ENCODE assay signal across 22 cellular contexts in the genomic region with DNA sequence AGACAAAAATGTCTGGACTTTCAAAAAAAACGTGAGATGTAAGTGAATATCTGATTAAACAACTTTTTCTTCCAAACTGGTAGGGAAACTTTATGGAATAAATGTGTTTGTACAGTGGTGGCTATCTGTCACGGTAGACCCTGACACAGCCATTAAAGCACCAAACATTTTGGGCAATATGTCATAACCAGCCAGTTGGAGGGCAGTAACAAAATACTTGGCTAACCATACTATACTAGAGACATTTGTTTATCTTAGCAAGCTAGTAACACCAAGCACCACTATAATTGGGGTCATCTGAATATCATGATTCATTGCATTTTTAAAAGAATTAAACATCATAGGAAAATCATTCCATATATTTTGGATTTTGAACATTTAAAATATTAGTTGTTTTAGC. TPM values are rescaled to one million over a fixed set of nuclear protein-coding genes. Genes with fewer than 3 reads are reported as not detected.
DNase-seq lines count a peak whose midpoint lies in the region; ATAC-seq and TF ChIP-seq lines count a peak whose summit lies in the region.
"Had no signal": no experiment of that assay in that cellular context is flagged by ENCODE, and none has a peak within 500 bp of the region (broad histone marks: within the 10 kb centered on the region; RNA-seq: fewer than 3 reads in every experiment).

No MANE protein-coding gene starts in this region.

- H3K36me3 ChIP-seq in IMR-90 (ENCODE audit: control insufficient read depth, insufficient read depth, low read length): no peaks in the 10 kb centered on the region
- H3K36me3 ChIP-seq in gastrocnemius medialis: no peaks in the 10 kb centered on the region
- H3K36me3 ChIP-seq in Karpas-422 (ENCODE audit: insufficient read depth, low read length): no peaks in the 10 kb centered on the region
- H3K36me3 ChIP-seq: BE2C had no signal

- H3K4ac ChIP-seq in IMR-90 (ENCODE audit: low read depth, low read length): no peak overlapping the region

- no peaks in the 10 kb centered on the region for H3K9me2 ChIP-seq in Karpas-422 (replicated peaks; ENCODE audit: insufficient read depth, low read length)

- TF ChIP-seq CTCF in IMR-90 (conservative IDR thresholded peaks at IDR 0.05; ENCODE audit: low read depth, low read length): no peak
- TF ChIP-seq CTCF in gastrocnemius medialis (IDR thresholded peaks at IDR 0.05 in 4 of 5, conservative IDR thresholded peaks at IDR 0.05 in 1 of 5): no peak

- no CpG with 5 or more reads among the region's 2 CpGs for WGBS in IMR-90 (ENCODE audit: extremely low coverage in 2 of 2, insufficient read length in 1 of 2), 2 experiments

- ATAC-seq in IMR-90 (ENCODE audit: low read depth) (no peak; the same call in 1 of the 2 replicates), gastrocnemius medialis (peak in 1 of 2 donors; percentile 41)
- ATAC-seq: SK-N-SH treated with all-trans-retinoic acid at 6 μM for 48 hours had no signal

- H3K27ac ChIP-seq in IMR-90 (ENCODE audit: insufficient read depth, low read length) (no peak overlapping the region), gastrocnemius medialis (peak overlapping the region; percentile 83 to 98 (median 92)), Karpas-422 (ENCODE audit: low read length) (no peak overlapping the region)

- DNase-seq in EL: peak; percentile 43
- DNase-seq in IMR-90: peak; percentile 1
- DNase-seq in astrocyte of the hippocampus (ENCODE audit: low read depth, low spot score): peak; percentile 25
- DNase-seq in gastrocnemius medialis: no peak
- no peak for DNase-seq in NCI-H524 treated with DMSO at 0.1 percent for 48 hours (lab: John Stamatoyannopoulos, UW)
- DNase-seq in activated CD4-positive, alpha-beta T cell treated with anti-CD3 and anti-CD28 coated beads for 1 hour: no peak
- DNase-seq in HuH-7.5 (ENCODE audit: low spot score): no peak
- no peak for DNase-seq in Karpas-422
- DNase-seq: BE2C; CD4-positive, alpha-beta T cell; DMS79 treated with DMSO at 0.1 percent for 48 hours; GF-D8; NCI-H1436; NCI-H2029; NCI-H82; Right ventricle myocardium superior had no signal

- H2BK15ac ChIP-seq in IMR-90 (ENCODE audit: low read depth, low read length): no peak overlapping the region

- H4K8ac ChIP-seq in IMR-90 (ENCODE audit: low read depth in 2 of 2, low read length in 2 of 2): no peak overlapping the region

- H3K79me1 ChIP-seq in IMR-90 (ENCODE audit: low read depth in 1 of 2, low read length in 2 of 2): no peaks in the 10 kb centered on the region

- no peak overlapping the region for H3K9ac ChIP-seq in IMR-90 (ENCODE audit: low read depth, low read length)
- H3K9ac ChIP-seq in Karpas-422 (ENCODE audit: low read length): no peak overlapping the region

- TF ChIP-seq POLR2A in IMR-90 (IDR thresholded peaks at IDR 0.05; ENCODE audit: low read depth, low read length) (no peak), gastrocnemius medialis (IDR thresholded peaks at IDR 0.05) (no peak)

- H2BK20ac ChIP-seq in IMR-90 (ENCODE audit: low read depth, low read length): no peak overlapping the region

- no peak overlapping the region for H2BK5ac ChIP-seq in IMR-90 (ENCODE audit: low read depth, low read length, poor library complexity, severe bottlenecking)

- no peak overlapping the region for H4K91ac ChIP-seq in IMR-90 (ENCODE audit: insufficient read depth, low read depth, low read length)

- CTCF ChIA-PET in IMR-90 (lab: Yijun Ruan, JAX): no interaction called here

- H3K4me3 ChIP-seq in IMR-90 (ENCODE audit: insufficient read depth, low read depth, low read length) (no peak overlapping the region), gastrocnemius medialis (peak overlapping the region; percentile 17 to 91 (median 44)), Karpas-422 (ENCODE audit: low read length) (no peak overlapping the region)

- H3K27me3 ChIP-seq in IMR-90 (ENCODE audit: control insufficient read depth, insufficient read depth, low read length) (no peaks in the 10 kb centered on the region), gastrocnemius medialis (no peaks in the 10 kb centered on the region), Karpas-422 (ENCODE audit: low read length) (no peaks in the 10 kb centered on the region)

- no peak overlapping the region for H3K18ac ChIP-seq in IMR-90 (ENCODE audit: low read depth, low read length)

- H3K79me2 ChIP-seq in Karpas-422 (ENCODE audit: low read length): no peaks in the 10 kb centered on the region

- H2BK120ac ChIP-seq in IMR-90 (ENCODE audit: low read depth, low read length): no peak overlapping the region

- no peak overlapping the region for H4K5ac ChIP-seq in IMR-90 (ENCODE audit: low read depth, low read length)

- H2AFZ ChIP-seq in IMR-90 (replicated peaks; ENCODE audit: low read length, poor library complexity) (no peak overlapping the region), Karpas-422 (ENCODE audit: low read length) (no peak overlapping the region)

- no peaks in the 10 kb centered on the region for H3K9me1 ChIP-seq in IMR-90 (ENCODE audit: insufficient read depth, low read length)

- no peak overlapping the region for H3K56ac ChIP-seq in IMR-90 (ENCODE audit: extremely low read depth, insufficient read depth, low read length)

- in situ Hi-C loops in IMR-90 (cut with MboI; ENCODE audit: low sequenced_read_pairs) (no loop called here), gastrocnemius medialis (cut with MboI; ENCODE audit: low sequenced_read_pairs in 4 of 4) (loop anchor here in 1 of 4 donors (10.0 kb wide), 1 partner anchor 67 kb away; no protein-coding TSS in a partner anchor)

- intact Hi-C loops in IMR-90 (cut with micrococcal nuclease): no loop called here
- intact Hi-C loops in gastrocnemius medialis (cut with DNase I; ENCODE audit: low total_unique reads): no loop called here

- no TSS peak for BruUV-seq in IMR-90 (replicated peaks; lab: Mats Ljungman, UMichigan)

- H3K9me3 ChIP-seq in IMR-90 (ENCODE audit: control insufficient read depth, insufficient read depth, low read length): no peaks in the 10 kb centered on the region
- no peaks in the 10 kb centered on the region for H3K9me3 ChIP-seq in gastrocnemius medialis
- no peaks in the 10 kb centered on the region for H3K9me3 ChIP-seq in Karpas-422 (ENCODE audit: low read length)
- H3K9me3 ChIP-seq: BE2C had no signal

- POLR2A ChIA-PET in IMR-90 (lab: Charles Lee; ENCODE audit: unreplicated experiment): no interaction called here

- no peak overlapping the region for H3K14ac ChIP-seq in IMR-90 (replicated peaks; ENCODE audit: low read depth, low read length)

- H2AK5ac ChIP-seq in IMR-90 (ENCODE audit: low read depth, low read length): no peak overlapping the region

- H3K4me1 ChIP-seq in IMR-90 (ENCODE audit: control insufficient read depth, insufficient read depth, low read length) (peaks cover 2% of the 10 kb centered on the region; the same call in 1 of the 2 replicates), gastrocnemius medialis (peaks cover 36 to 42% of the 10 kb centered on the region in 2 donors), Karpas-422 (ENCODE audit: low read length) (peaks cover 7% of the 10 kb centered on the region)
- H3K4me1 ChIP-seq: BE2C had no signal

- H4K20me1 ChIP-seq in IMR-90 (ENCODE audit: insufficient read depth, low read length) (no peaks in the 10 kb centered on the region), Karpas-422 (ENCODE audit: insufficient read depth, low read depth, low read length) (no peaks in the 10 kb centered on the region)

- H2AK9ac ChIP-seq in IMR-90 (replicated peaks; ENCODE audit: low read depth, low read length, poor library complexity): no peak overlapping the region

- H3K23ac ChIP-seq in IMR-90 (ENCODE audit: low read depth, low read length): no peak overlapping the region

- dilution Hi-C loops in IMR-90 (cut with HindIII; ENCODE audit: low sequenced_read_pairs, unreplicated experiment): no loop called here

- H3K4me2 ChIP-seq in IMR-90 (ENCODE audit: low read depth, low read length) (no peak overlapping the region), Karpas-422 (ENCODE audit: low read depth, low read length, poor library complexity, severe bottlenecking) (no peak overlapping the region)

- no peak for TF ChIP-seq RAD21 in IMR-90 (IDR thresholded peaks at IDR 0.05; ENCODE audit: low read length)

TF ChIP-seq in IMR-90, 13 proteins besides CTCF, POLR2A, EP300 and RAD21 (continues in another document):
- TF ChIP-seq SMC3 (IDR thresholded peaks at IDR 0.05; ENCODE audit: low read depth, low read length): no peak
- TF ChIP-seq, protein P1, sequence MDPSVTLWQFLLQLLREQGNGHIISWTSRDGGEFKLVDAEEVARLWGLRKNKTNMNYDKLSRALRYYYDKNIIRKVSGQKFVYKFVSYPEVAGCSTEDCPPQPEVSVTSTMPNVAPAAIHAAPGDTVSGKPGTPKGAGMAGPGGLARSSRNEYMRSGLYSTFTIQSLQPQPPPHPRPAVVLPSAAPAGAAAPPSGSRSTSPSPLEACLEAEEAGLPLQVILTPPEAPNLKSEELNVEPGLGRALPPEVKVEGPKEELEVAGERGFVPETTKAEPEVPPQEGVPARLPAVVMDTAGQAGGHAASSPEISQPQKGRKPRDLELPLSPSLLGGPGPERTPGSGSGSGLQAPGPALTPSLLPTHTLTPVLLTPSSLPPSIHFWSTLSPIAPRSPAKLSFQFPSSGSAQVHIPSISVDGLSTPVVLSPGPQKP (IDR thresholded peaks at IDR 0.05; ENCODE audit: borderline replicate concordance, low read depth, low read length): no peak
- no peak for TF ChIP-seq FOS (IDR thresholded peaks at IDR 0.05; ENCODE audit: low read depth, low read length)
- TF ChIP-seq CEBPB (IDR thresholded peaks at IDR 0.05; ENCODE audit: low read depth, low read length): no peak
- no peak for TF ChIP-seq MAFK (IDR thresholded peaks at IDR 0.05; ENCODE audit: low read depth, low read length)
- no peak for TF ChIP-seq MAZ (IDR thresholded peaks at IDR 0.05; ENCODE audit: borderline replicate concordance, low read depth, low read length)

RNA-seq across cellular contexts. Expression of gene MYF6, which starts 6.0 kb away (rescaled TPM):
- not detected in 2 replicates for total RNA-seq in IMR-90 (2012; rRNA removed)
- not detected in 2 replicates for polyA plus RNA-seq in IMR-90 (2012; rRNA removed)
- not detected in 2 replicates for polyA plus RNA-seq in IMR-90 (2012; cell fraction: cytosol; rRNA removed)
- 0.07 TPM in 1 of 2 replicates, not detected in the other for polyA plus RNA-seq in IMR-90 (2012; cell fraction: nucleus; rRNA removed; ENCODE audit: low replicate concordance)
- 1,000 to 10,000 TPM in 2 of 4 donors, 100 to 1,000 TPM in 2; 335 to 1,770 (median 962) TPM for total RNA-seq in gastrocnemius medialis
- not detected in 2 replicates for total RNA-seq in Karpas-422 (2014; rRNA removed; shearing (Covaris generic); ENCODE audit: low replicate concordance)
- total RNA-seq: CD4-positive, alpha-beta T cell; HT-29; NCI-H460; Right ventricle myocardium superior; T-helper 1 cell treated with Interleukin-12 subunit alpha and Interleukin-12 subunit beta and Interleukin-4 antibody, amounts not matched to agents 30 ng/mL and 1 ng/mL, for 36 hours had no signal
- polyA plus RNA-seq: AG04450, IgD-negative memory B cell had no signal

RNA-seq across cellular contexts. Expression of gene MYF5, which starts 15.3 kb away (rescaled TPM):
- total RNA-seq in IMR-90 (2012; rRNA removed) (not detected in 2 replicates), gastrocnemius medialis (1 to 10 TPM; 1.7 to 9.3 (median 5.6) TPM)
- polyA plus RNA-seq in IMR-90 (2012; rRNA removed): not detected in 2 replicates
- polyA plus RNA-seq in IMR-90 (2012; cell fraction: cytosol; rRNA removed): not detected in 2 replicates
- polyA plus RNA-seq in IMR-90 (2012; cell fraction: nucleus; rRNA removed; ENCODE audit: low replicate concordance): not detected in 2 replicates
- total RNA-seq in Karpas-422 (2014; rRNA removed; shearing (Covaris generic); ENCODE audit: low replicate concordance): not detected in 2 replicates
- total RNA-seq: CD4-positive, alpha-beta T cell; HT-29; NCI-H460; Right ventricle myocardium superior; T-helper 1 cell treated with Interleukin-12 subunit alpha and Interleukin-12 subunit beta and Interleukin-4 antibody, amounts not matched to agents 30 ng/mL and 1 ng/mL, for 36 hours had no signal
- polyA plus RNA-seq: AG04450, IgD-negative memory B cell had no signal

Comparison
In these comparisons a context has a peak if more than half of its experiments do, and no peak if none do; other contexts are left out.
1. DNase-seq: peak in EL (single experiment), IMR-90 (single experiment) and astrocyte of the hippocampus (single experiment); none in gastrocnemius medialis (0 of 2), NCI-H524 treated with DMSO at 0.1 percent for 48 hours (single experiment), activated CD4-positive, alpha-beta T cell treated with anti-CD3 and anti-CD28 coated beads for 1 hour (single experiment), HuH-7.5 (single experiment) and Karpas-422 (single experiment).
2. H3K27ac ChIP-seq: peak in gastrocnemius medialis (4 of 4); none in IMR-90 (single experiment) and Karpas-422 (single experiment).
3. H3K4me3 ChIP-seq: peak in gastrocnemius medialis (4 of 4); none in IMR-90 (single experiment) and Karpas-422 (single experiment).
4. RNA of gene MYF6, which starts 6.0 kb away (total RNA-seq): 335 to 1,770 TPM in gastrocnemius medialis; not detected in IMR-90 and not detected in Karpas-422; every median in the first group is over 100 times any median in the second.